In the genomic region with DNA sequence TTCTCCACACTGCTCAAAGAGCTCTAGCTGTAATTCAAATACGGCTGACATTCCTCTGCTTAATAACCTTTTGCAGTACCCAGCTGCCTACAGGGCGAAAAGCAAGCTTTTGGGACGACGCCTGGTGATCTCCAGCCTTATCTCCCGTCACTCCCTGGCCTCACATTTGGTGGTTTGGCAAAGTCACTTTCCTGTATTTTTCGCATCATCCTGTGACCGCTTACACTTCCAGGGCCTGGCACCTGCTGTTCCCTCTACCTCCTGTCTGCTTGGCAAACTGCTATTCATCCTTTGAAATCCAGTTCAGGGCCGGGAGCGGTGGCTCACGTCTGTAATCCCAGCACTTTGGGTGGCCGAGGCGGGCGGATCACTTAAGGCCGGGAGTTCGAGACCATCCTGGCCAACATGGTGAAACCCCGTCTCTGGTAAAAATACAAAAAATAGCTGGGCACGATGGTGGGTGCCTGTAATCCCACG, we compare ENCODE assay signal across 8 cellular contexts. TPM values are rescaled to one million over a fixed set of nuclear protein-coding genes. Genes with fewer than 3 reads are reported as not detected.
DNase-seq lines count a peak whose midpoint lies in the region; ATAC-seq and TF ChIP-seq lines count a peak whose summit lies in the region.

No MANE protein-coding gene starts in this region.

- peak overlapping the region; percentile 68 for H3K9ac ChIP-seq in GM23248

- TF ChIP-seq CTCF in fibroblast of villous mesenchyme (IDR thresholded peaks at IDR 0.05; ENCODE audit: insufficient read depth, low read depth, low read length): no peak

- H3K9me3 ChIP-seq in GM23248 (ENCODE audit: low read depth) (no peaks in the 10 kb centered on the region), T-helper 17 cell (ENCODE audit: control insufficient read depth, low read length, poor library complexity, severe bottlenecking) (no peaks in the 10 kb centered on the region)

- 0 out of 2 replicates have a peak, but pooled peaks cover 3% of the 10 kb centered on the region for H3K4me1 ChIP-seq in GM23248 (ENCODE audit: insufficient read depth)

- no peak for ATAC-seq in T-helper 17 cell
- no peak for ATAC-seq in GM21737 (IDR thresholded peaks at IDR 0.05; ENCODE audit: unreplicated experiment)

- no peaks in the 10 kb centered on the region for H4K20me1 ChIP-seq in GM23248 (ENCODE audit: insufficient read depth)

- 4% methylated on average over 18 of the region's 18 CpGs for WGBS in GM23248 (ENCODE audit: low coverage in 1 of 2, low lambda C conversion rate in 2 of 2, missing lambda C conversion rate in 2 of 2), 2 experiments

- peak overlapping the region; percentile 85 for H2AFZ ChIP-seq in GM23248

- no peaks in the 10 kb centered on the region for H3K36me3 ChIP-seq in GM23248 (ENCODE audit: low read depth)

- no peaks in the 10 kb centered on the region for H3K9me2 ChIP-seq in GM23248 (ENCODE audit: insufficient read depth)

- no peaks in the 10 kb centered on the region for H3K79me2 ChIP-seq in GM23248 (ENCODE audit: insufficient read depth)

- intact Hi-C loops in posterior vena cava (cut with DNase I): no loop called here

- peaks cover 13% of the 10 kb centered on the region; the same call in 1 of the 2 replicates for H3F3A ChIP-seq in GM23248 (ENCODE audit: insufficient read depth)

- peak overlapping the region; percentile 85 for H3K4me3 Mint-ChIP-seq in T-helper 17 cell

- in situ Hi-C loops in GM23248 (cut with MboI): loop anchor here (25.0 kb wide), 1 partner anchor 245 kb away; the partner anchor contains the start of gene INPP5K

- no peaks in the 10 kb centered on the region for H3K36me3 Mint-ChIP-seq in T-helper 17 cell (ENCODE audit: low read depth)

- DNase-seq in GM23248 (peak; percentile 52), T-helper 17 cell (no peak), fibroblast of villous mesenchyme (ENCODE audit: low read depth) (peak; percentile 14), posterior vena cava (ENCODE audit: low spot score) (peak; percentile 83), NCI-H1436 treated with DMSO at 0.1 percent for 48 hours (lab: John Stamatoyannopoulos, UW) (no peak), ureter (ENCODE audit: low spot score) (no peak), KG1 (lab: John Stamatoyannopoulos, UW) (no peak)

- no peaks in the 10 kb centered on the region for H3K27me3 Mint-ChIP-seq in T-helper 17 cell

- H3K27me3 ChIP-seq in GM23248 (replicated peaks; ENCODE audit: insufficient read depth): peaks cover 16% of the 10 kb centered on the region

- H3K27ac Mint-ChIP-seq in T-helper 17 cell: no peak overlapping the region

- H3K4me2 ChIP-seq in GM23248 (ENCODE audit: unreplicated experiment): peak overlapping the region; percentile 56

- peak overlapping the region; percentile 22; the same call in 1 of the 2 replicates for H3K27ac ChIP-seq in GM23248

- peaks cover 11% of the 10 kb centered on the region for H3K4me1 Mint-ChIP-seq in T-helper 17 cell

- peak overlapping the region; percentile 77 for H3K4me3 ChIP-seq in GM23248
- peak overlapping the region; percentile 73 for H3K4me3 ChIP-seq in fibroblast of villous mesenchyme (ENCODE audit: low read depth, low read length)

RNA-seq across cellular contexts. Expression of gene BHLHA9, which starts 2.7 kb away (rescaled TPM):
- not detected in 2 replicates for total RNA-seq in GM23248 (2014; rRNA removed; shearing (Covaris generic))
- polyA plus RNA-seq in GM23248 (2016; fragmentation: Nextera tagmentation; extraction: Ambion mirVana): not detected in 2 replicates
- total RNA-seq in T-helper 17 cell: not detected
- not detected in 2 replicates for total RNA-seq in fibroblast of villous mesenchyme
- not detected for total RNA-seq in posterior vena cava
- total RNA-seq in ureter: not detected

RNA-seq across cellular contexts. Expression of gene TRARG1, which starts 12.0 kb away (rescaled TPM):
- not detected in 2 replicates for total RNA-seq in GM23248 (2014; rRNA removed; shearing (Covaris generic))
- polyA plus RNA-seq in GM23248 (2016; fragmentation: Nextera tagmentation; extraction: Ambion mirVana): not detected in 2 replicates
- total RNA-seq in T-helper 17 cell (not detected), fibroblast of villous mesenchyme (not detected in 2 replicates), posterior vena cava (1 to 10 TPM in 1 of 2 donors, under 1 TPM in 1; 0.67 to 1.2 TPM), ureter (not detected)

Comparison
In these comparisons a context has a peak if more than half of its experiments do, and no peak if none do; other contexts are left out.
1. DNase-seq: peak in GM23248 (single experiment), fibroblast of villous mesenchyme (single experiment) and posterior vena cava (single experiment); none in T-helper 17 cell (0 of 3), NCI-H1436 treated with DMSO at 0.1 percent for 48 hours (single experiment), ureter (single experiment) and KG1 (single experiment).